ENCODE assay signal across 13 cellular contexts in the genomic region with DNA sequence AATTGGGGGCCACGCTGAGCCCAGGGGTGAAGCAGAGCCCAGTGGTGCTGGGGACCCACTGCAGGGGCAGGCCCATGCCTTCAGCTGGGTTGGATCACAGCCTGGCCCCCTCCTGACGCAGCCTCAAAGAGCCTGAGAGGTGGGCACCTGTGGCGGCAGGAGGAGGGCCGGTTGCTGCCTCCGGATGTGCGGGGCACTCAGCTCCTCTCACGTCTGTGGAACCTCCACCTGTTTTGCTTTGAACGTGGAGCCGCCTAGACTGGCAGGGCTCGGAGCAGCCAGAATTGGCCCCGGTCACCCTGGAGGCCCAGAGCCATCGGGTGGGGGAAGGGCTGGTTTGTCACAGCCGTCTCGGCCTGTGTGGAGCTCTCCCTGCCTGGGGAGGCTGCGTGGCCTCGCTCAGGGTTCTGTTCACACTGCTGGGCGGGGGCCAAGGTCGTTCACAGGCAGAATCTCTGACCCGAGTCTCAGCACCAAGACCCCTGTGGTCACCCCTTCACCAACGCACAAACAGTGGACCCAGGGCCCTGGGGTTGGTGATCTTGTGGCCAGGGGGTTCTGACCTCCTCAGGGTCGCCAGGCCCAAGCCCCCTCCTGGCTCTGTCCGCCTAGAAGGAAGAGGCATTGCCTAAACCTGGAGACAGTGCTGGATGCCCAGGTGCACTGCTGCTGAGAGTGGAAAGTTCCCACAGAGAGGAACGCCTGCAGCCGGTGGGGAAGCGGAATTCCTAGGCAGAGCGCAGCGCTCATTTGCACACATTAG.
"Had no signal": no experiment of that assay in that cellular context is flagged by ENCODE, and none has a peak within 500 bp of the region (broad histone marks: within the 10 kb centered on the region; RNA-seq: fewer than 3 reads in every experiment).

No MANE protein-coding gene starts in this region.

- H3K36me3 Mint-ChIP-seq: activated naive CD8-positive, alpha-beta T cell treated with anti-CD3 and anti-CD28 coated beads for 36 hours had no signal

- H3K4me3 Mint-ChIP-seq: activated CD4-positive, alpha-beta memory T cell treated with anti-CD3 and anti-CD28 coated beads, Interleukin-2, amount 10 ng/mL, durations not matched to agents 7 days and 5 days; activated naive CD8-positive, alpha-beta T cell treated with anti-CD3 and anti-CD28 coated beads for 36 hours; activated T-cell treated with anti-CD3 and anti-CD28 coated beads, Interleukin-2, amount 50 U/mL, for 72 hours; neural crest cell; stimulated activated naive CD8-positive, alpha-beta T cell treated with anti-CD3 and anti-CD28 coated beads, Interleukin-15, Interleukin-2, amounts not matched to agents 100 ng/mL and 50 ng/mL, for 24 hours had no signal

- H3K4me1 ChIP-seq: ascending aorta, vagina had no signal

- ATAC-seq: activated T-cell treated with anti-CD3 and anti-CD28 coated beads, Interleukin-2, amount 50 U/mL, for 72 hours; left lung had no signal

- H3K36me3 ChIP-seq: ascending aorta, esophagus muscularis mucosa, left lung, vagina had no signal

- H3K27ac Mint-ChIP-seq: activated CD4-positive, alpha-beta memory T cell treated with anti-CD3 and anti-CD28 coated beads, Interleukin-2, amount 10 ng/mL, durations not matched to agents 7 days and 5 days; activated naive CD8-positive, alpha-beta T cell treated with anti-CD3 and anti-CD28 coated beads for 36 hours; activated T-cell treated with anti-CD3 and anti-CD28 coated beads, Interleukin-2, amount 50 U/mL, for 72 hours; stimulated activated naive CD8-positive, alpha-beta T cell treated with anti-CD3 and anti-CD28 coated beads, Interleukin-15, Interleukin-2, amounts not matched to agents 100 ng/mL and 50 ng/mL, for 24 hours had no signal

- H3K27ac ChIP-seq: ascending aorta, esophagus muscularis mucosa, left lung, vagina had no signal

- H3K4me3 ChIP-seq: ascending aorta, esophagus muscularis mucosa, left lung, vagina had no signal

- DNase-seq: activated CD4-positive, alpha-beta memory T cell treated with anti-CD3 and anti-CD28 coated beads, Interleukin-2, amount 10 ng/mL, durations not matched to agents 7 days and 5 days; activated CD4-positive, alpha-beta T cell treated with anti-CD3 and anti-CD28 coated beads for 1 hour; activated CD8-positive, alpha-beta memory T cell treated with anti-CD3 and anti-CD28 coated beads, Interleukin-2, amount 50 U/mL, for 4 hours; activated gamma-delta T cell treated with Interleukin-2 at 50 U/mL for 16 hours; activated naive CD8-positive, alpha-beta T cell treated with anti-CD3 and anti-CD28 coated beads for 36 hours; activated T-cell treated with anti-CD3 and anti-CD28 coated beads, Interleukin-2, amount 50 U/mL, for 72 hours; stimulated activated CD4-positive, alpha-beta T cell treated with anti-CD3 and anti-CD28 coated beads, Interleukin-4, amount 100 ng/mL, for 24 hours had no signal

- H3K27me3 ChIP-seq: vagina had no signal

- H3K9me3 Mint-ChIP-seq: activated CD4-positive, alpha-beta memory T cell treated with anti-CD3 and anti-CD28 coated beads, Interleukin-2, amount 10 ng/mL, durations not matched to agents 7 days and 5 days; activated naive CD8-positive, alpha-beta T cell treated with anti-CD3 and anti-CD28 coated beads for 36 hours; activated T-cell treated with anti-CD3 and anti-CD28 coated beads, Interleukin-2, amount 50 U/mL, for 72 hours; neural crest cell; stimulated activated naive CD8-positive, alpha-beta T cell treated with anti-CD3 and anti-CD28 coated beads, Interleukin-15, Interleukin-2, amounts not matched to agents 100 ng/mL and 50 ng/mL, for 24 hours had no signal

- H3K9me3 ChIP-seq: ascending aorta, esophagus muscularis mucosa, left lung, vagina had no signal
